In the genomic region with DNA sequence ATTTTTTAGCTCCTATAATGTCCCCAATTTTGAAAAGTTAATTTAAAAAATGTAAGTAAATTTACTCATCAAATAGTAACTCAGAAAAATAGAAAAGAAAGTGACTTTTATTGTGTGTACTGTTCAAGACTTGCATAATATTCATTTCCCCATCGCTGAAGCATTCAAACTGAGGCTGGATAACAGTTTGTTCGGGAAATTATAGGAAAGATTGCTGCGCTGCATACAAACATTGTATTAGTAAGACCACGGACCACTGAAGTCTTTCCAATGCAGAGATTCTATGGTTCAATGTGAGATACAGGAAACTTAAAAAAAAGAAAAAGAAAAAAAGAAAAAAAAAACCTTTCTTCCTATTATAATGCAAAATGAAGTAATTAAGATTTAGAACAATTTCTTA, we compare ENCODE assay signal across 11 cellular contexts. TPM values are rescaled to one million over a fixed set of nuclear protein-coding genes. Genes with fewer than 3 reads are reported as not detected.
DNase-seq lines count a peak whose midpoint lies in the region; ATAC-seq and TF ChIP-seq lines count a peak whose summit lies in the region.
"Had no signal": no experiment of that assay in that cellular context is flagged by ENCODE, and none has a peak within 500 bp of the region (broad histone marks: within the 10 kb centered on the region; RNA-seq: fewer than 3 reads in every experiment).

No MANE protein-coding gene starts in this region.

- H3K27me3 Mint-ChIP-seq in CD4-positive, alpha-beta memory T cell, result no peaks in the 10 kb centered on the region
- H3K27me3 Mint-ChIP-seq in activated CD8-positive, alpha-beta T cell treated with anti-CD3 and anti-CD28 coated beads, Interleukin-2, amount 10 ng/mL, durations not matched to agents 7 days and 5 days (ENCODE audit: low read depth), result no peaks in the 10 kb centered on the region
- H3K27me3 Mint-ChIP-seq in mesothelial cell of epicardium (ENCODE audit: low read depth), result no peaks in the 10 kb centered on the region
- no peaks in the 10 kb centered on the region for H3K27me3 Mint-ChIP-seq in stimulated activated naive B cell treated with anti-CD40 and anti-IgM and Interleukin-4, amounts not matched to agents 10 μg/mL and 1 μg/mL and 100 μg/mL, for 72 hours

- H3K27me3 ChIP-seq in CD4-positive, alpha-beta memory T cell (ENCODE audit: insufficient read depth, low read length), result no peaks in the 10 kb centered on the region
- H3K27me3 ChIP-seq in Karpas-422 (ENCODE audit: low read length), result no peaks in the 10 kb centered on the region
- H3K27me3 ChIP-seq: dorsolateral prefrontal cortex had no signal

- peak overlapping the region; percentile 95 for H3K27ac ChIP-seq in CD4-positive, alpha-beta memory T cell (ENCODE audit: low read depth, low read length)
- peak overlapping the region; percentile 55 for H3K27ac ChIP-seq in Karpas-422 (ENCODE audit: low read length)
- H3K27ac ChIP-seq: dorsolateral prefrontal cortex had no signal

- H3K9ac ChIP-seq in Karpas-422 (ENCODE audit: low read length), result no peak overlapping the region

- H3K4me1 ChIP-seq in CD4-positive, alpha-beta memory T cell (ENCODE audit: insufficient read depth, low read length), result peaks cover 95% of the 10 kb centered on the region
- peaks cover 79% of the 10 kb centered on the region for H3K4me1 ChIP-seq in Karpas-422 (ENCODE audit: low read length)

- peaks cover 49 to 80% of the 10 kb centered on the region in 2 donors for H3K36me3 Mint-ChIP-seq in CD4-positive, alpha-beta memory T cell
- H3K36me3 Mint-ChIP-seq in activated CD8-positive, alpha-beta T cell treated with anti-CD3 and anti-CD28 coated beads, Interleukin-2, amount 10 ng/mL, durations not matched to agents 7 days and 5 days (ENCODE audit: low read depth), result peaks cover 87% of the 10 kb centered on the region
- peaks cover 18% of the 10 kb centered on the region for H3K36me3 Mint-ChIP-seq in mesothelial cell of epicardium
- peaks cover 43 to 64% of the 10 kb centered on the region in 2 donors for H3K36me3 Mint-ChIP-seq in stimulated activated naive B cell treated with anti-CD40 and anti-IgM and Interleukin-4, amounts not matched to agents 10 μg/mL and 1 μg/mL and 100 μg/mL, for 72 hours

- peak overlapping the region; percentile 10 to 39 for H3K4me3 ChIP-seq in CD4-positive, alpha-beta memory T cell (ENCODE audit: low read length in 2 of 2)
- H3K4me3 ChIP-seq in Karpas-422 (ENCODE audit: low read length), result no peak overlapping the region
- H3K4me3 ChIP-seq: dorsolateral prefrontal cortex, mucosa of descending colon had no signal

- no peak for ATAC-seq in activated CD8-positive, alpha-beta T cell treated with anti-CD3 and anti-CD28 coated beads, Interleukin-2, amount 10 ng/mL, durations not matched to agents 7 days and 5 days
- no peak for ATAC-seq in stimulated activated naive B cell treated with anti-CD40 and anti-IgM and Interleukin-4, amounts not matched to agents 10 μg/mL and 1 μg/mL and 100 μg/mL, for 72 hours (replicated peaks)
- ATAC-seq: mucosa of descending colon had no signal

- peaks cover 36% of the 10 kb centered on the region; the same call in 1 of the 2 replicates for H4K20me1 ChIP-seq in Karpas-422 (ENCODE audit: insufficient read depth, low read depth, low read length)

- H3K36me3 ChIP-seq in CD4-positive, alpha-beta memory T cell (ENCODE audit: insufficient read depth, low read length), result peaks cover 24% of the 10 kb centered on the region
- peaks cover 93% of the 10 kb centered on the region for H3K36me3 ChIP-seq in Karpas-422 (ENCODE audit: insufficient read depth, low read length)

- peaks cover 39 to 93% (median 60%) of the 10 kb centered on the region in 4 donors for H3K4me1 Mint-ChIP-seq in CD4-positive, alpha-beta memory T cell
- H3K4me1 Mint-ChIP-seq in activated CD8-positive, alpha-beta T cell treated with anti-CD3 and anti-CD28 coated beads, Interleukin-2, amount 10 ng/mL, durations not matched to agents 7 days and 5 days (ENCODE audit: low read depth), result peaks cover 45% of the 10 kb centered on the region
- peaks cover 22% of the 10 kb centered on the region for H3K4me1 Mint-ChIP-seq in mesothelial cell of epicardium
- H3K4me1 Mint-ChIP-seq in stimulated activated naive B cell treated with anti-CD40 and anti-IgM and Interleukin-4, amounts not matched to agents 10 μg/mL and 1 μg/mL and 100 μg/mL, for 72 hours, result peaks cover 22 to 63% of the 10 kb centered on the region in 2 donors

- H3K79me2 ChIP-seq in Karpas-422 (ENCODE audit: low read length), result peaks cover 96% of the 10 kb centered on the region

- intact Hi-C loops in CD4-positive, alpha-beta memory T cell (cut with micrococcal nuclease), result loop anchor here (1.0 to 10.0 kb wide), 6 partner anchors 9 to 1034 kb away; no protein-coding TSS in a partner anchor
- intact Hi-C loops in posterior cingulate gyrus (cut with DNase I), result no loop called here

- no peak for DNase-seq in CD4-positive, alpha-beta memory T cell
- DNase-seq in Karpas-422 (no peak), mesothelial cell of epicardium (ENCODE audit: low spot score in 2 of 2, unreplicated experiment in 2 of 2) (no peak), putamen (ENCODE audit: low spot score) (no peak), mucosa of gallbladder (ENCODE audit: low spot score) (no peak), posterior cingulate gyrus (no peak)
- no peak for DNase-seq in activated CD8-positive, alpha-beta T cell treated with anti-CD3 and anti-CD28 coated beads, Interleukin-2, amount 10 ng/mL, durations not matched to agents 7 days and 5 days
- DNase-seq in stimulated activated naive B cell treated with anti-CD40 and anti-IgM and Interleukin-4, amounts not matched to agents 10 μg/mL and 1 μg/mL and 100 μg/mL, for 72 hours, result no peak
- DNase-seq: DMS 273 treated with DMSO at 0.1 percent for 48 hours, dorsolateral prefrontal cortex, mucosa of descending colon had no signal

- no peaks in the 10 kb centered on the region for H3K9me2 ChIP-seq in Karpas-422 (replicated peaks; ENCODE audit: insufficient read depth, low read length)

- POLR2A ChIA-PET in CD4-positive, alpha-beta memory T cell (lab: Charles Lee; ENCODE audit: partially characterized antibody), result interaction anchor here (0.7 to 12.1 kb wide), 14 partner anchors 9 to 115 kb away, joined by 3 to 194 read pairs (median 10); a partner anchor contains a TSS
- POLR2A ChIA-PET in activated CD8-positive, alpha-beta T cell treated with anti-CD3 and anti-CD28 coated beads, Interleukin-2, amount 10 ng/mL, durations not matched to agents 7 days and 5 days (lab: Charles Lee), result interaction anchor here (0.6 to 12.0 kb wide), 7 partner anchors 10 to 626 kb away, joined by 3 to 348 read pairs (median 32); a partner anchor contains a TSS

- H3K9me3 ChIP-seq in CD4-positive, alpha-beta memory T cell (ENCODE audit: control insufficient read depth in 1 of 2, low read length in 2 of 2), result no peaks in the 10 kb centered on the region
- no peaks in the 10 kb centered on the region for H3K9me3 ChIP-seq in Karpas-422 (ENCODE audit: low read length)
- H3K9me3 ChIP-seq: mucosa of descending colon had no signal

- H3K27ac Mint-ChIP-seq in CD4-positive, alpha-beta memory T cell, result peak overlapping the region; percentile 92 to 98 (median 96)
- H3K27ac Mint-ChIP-seq in activated CD8-positive, alpha-beta T cell treated with anti-CD3 and anti-CD28 coated beads, Interleukin-2, amount 10 ng/mL, durations not matched to agents 7 days and 5 days, result peak overlapping the region; percentile 82
- H3K27ac Mint-ChIP-seq in mesothelial cell of epicardium, result peak overlapping the region; percentile 43
- H3K27ac Mint-ChIP-seq in stimulated activated naive B cell treated with anti-CD40 and anti-IgM and Interleukin-4, amounts not matched to agents 10 μg/mL and 1 μg/mL and 100 μg/mL, for 72 hours, result no peak overlapping the region

- H3K4me2 ChIP-seq in Karpas-422 (ENCODE audit: low read depth, low read length, poor library complexity, severe bottlenecking), result peak overlapping the region; percentile 4

- CTCF ChIA-PET in CD4-positive, alpha-beta memory T cell (lab: Charles Lee; ENCODE audit: partially characterized antibody), result interaction anchor here (0.6 to 11.8 kb wide), 3 partner anchors 73 to 116 kb away, joined by 3 to 93 read pairs (median 20); no protein-coding TSS in a partner anchor
- CTCF ChIA-PET in activated CD8-positive, alpha-beta T cell treated with anti-CD3 and anti-CD28 coated beads, Interleukin-2, amount 10 ng/mL, durations not matched to agents 7 days and 5 days (lab: Charles Lee), result interaction anchor here (4.9 kb wide), 1 partner anchor 115 kb away, joined by 30 read pairs; no protein-coding TSS in a partner anchor

- no peaks in the 10 kb centered on the region for H3K9me3 Mint-ChIP-seq in CD4-positive, alpha-beta memory T cell
- no peaks in the 10 kb centered on the region for H3K9me3 Mint-ChIP-seq in activated CD8-positive, alpha-beta T cell treated with anti-CD3 and anti-CD28 coated beads, Interleukin-2, amount 10 ng/mL, durations not matched to agents 7 days and 5 days (ENCODE audit: insufficient read depth)
- no peaks in the 10 kb centered on the region for H3K9me3 Mint-ChIP-seq in mesothelial cell of epicardium
- no peaks in the 10 kb centered on the region for H3K9me3 Mint-ChIP-seq in stimulated activated naive B cell treated with anti-CD40 and anti-IgM and Interleukin-4, amounts not matched to agents 10 μg/mL and 1 μg/mL and 100 μg/mL, for 72 hours

- no peak for TF ChIP-seq CTCF in mesothelial cell of epicardium (IDR thresholded peaks at IDR 0.05; ENCODE audit: unreplicated experiment)

- peak overlapping the region; percentile 68 to 90 (median 76) for H3K4me3 Mint-ChIP-seq in CD4-positive, alpha-beta memory T cell
- H3K4me3 Mint-ChIP-seq in activated CD8-positive, alpha-beta T cell treated with anti-CD3 and anti-CD28 coated beads, Interleukin-2, amount 10 ng/mL, durations not matched to agents 7 days and 5 days, result peak overlapping the region; percentile 66
- no peak overlapping the region for H3K4me3 Mint-ChIP-seq in mesothelial cell of epicardium
- peak overlapping the region in 1 of 2 donors; percentile 25 for H3K4me3 Mint-ChIP-seq in stimulated activated naive B cell treated with anti-CD40 and anti-IgM and Interleukin-4, amounts not matched to agents 10 μg/mL and 1 μg/mL and 100 μg/mL, for 72 hours

- H2AFZ ChIP-seq in Karpas-422 (ENCODE audit: low read length), result no peak overlapping the region

RNA-seq across cellular contexts. Expression of a gene that starts 10.4 kb away (rescaled TPM):
- total RNA-seq in CD4-positive, alpha-beta memory T cell, result 100 to 1,000 TPM; 234 to 243 TPM
- 10 to 100 TPM; 79.7 to 93.1 TPM for polyA plus RNA-seq in CD4-positive, alpha-beta memory T cell
- 224 and 353 TPM in 2 replicates for total RNA-seq in Karpas-422 (2014; rRNA removed; shearing (Covaris generic); ENCODE audit: low replicate concordance)
- 100 to 1,000 TPM; 453 to 469 TPM for total RNA-seq in activated CD8-positive, alpha-beta T cell treated with anti-CD3 and anti-CD28 coated beads, Interleukin-2, amount 10 ng/mL, durations not matched to agents 7 days and 5 days
- total RNA-seq in mesothelial cell of epicardium (35.2 to 36.5 TPM (median 35.6 TPM) in 3 replicates), mucosa of gallbladder (24.0 TPM)
